ENCODE assay signal across 9 cellular contexts in genomic region chr7:155918720-155919399, GRCh38.
DNase-seq lines count a peak whose midpoint lies in the region; ATAC-seq and TF ChIP-seq lines count a peak whose summit lies in the region.
"Had no signal": no experiment of that assay in that cellular context is flagged by ENCODE, and none has a peak within 500 bp of the region (broad histone marks: within the 10 kb centered on the region; RNA-seq: fewer than 3 reads in every experiment).

No MANE protein-coding gene starts in this region.

- H2BK12ac ChIP-seq in trophoblast cell (ENCODE audit: low read length), result no peak overlapping the region

- RAD21 ChIA-PET in HCT116 (lab: Charles Lee; ENCODE audit: low non-redundant PET in 1 of 2, low total read pairs in 2 of 2, uncharacterized antibody in 2 of 2, unreplicated experiment in 2 of 2), result interaction anchor here in 1 of 2 experiments (0.6 kb wide), 1 partner anchor 97 kb away, joined by 4 read pairs; no protein-coding TSS in a partner anchor

- CTCF ChIA-PET in HCT116 (lab: Charles Lee), result no interaction called here
- CTCF ChIA-PET in SK-N-SH (lab: Yijun Ruan, JAX), result interaction anchor here (0.6 kb wide), 1 partner anchor 106 kb away, joined by 3 read pairs; the partner anchor contains the start of gene SHH

- H3K27me3 ChIP-seq in HCT116 (ENCODE audit: insufficient read depth, low read length) (no peaks in the 10 kb centered on the region; the same call in 1 of the 2 replicates), SK-N-SH (ENCODE audit: insufficient read depth) (peaks cover 63% of the 10 kb centered on the region; the same call in 1 of the 2 replicates), foreskin keratinocyte (no peaks in the 10 kb centered on the region), trophoblast cell (ENCODE audit: insufficient read depth, low read length) (no peaks in the 10 kb centered on the region)

- no peak overlapping the region for H2AFZ ChIP-seq in HCT116 (ENCODE audit: low read depth, low read length, poor library complexity, severe bottlenecking)
- peak overlapping the region; percentile 57; the same call in 1 of the 2 replicates for H2AFZ ChIP-seq in SK-N-SH (ENCODE audit: low read depth)
- H2AFZ ChIP-seq in trophoblast cell (ENCODE audit: insufficient read depth, low read length, poor library complexity), result no peak overlapping the region

- H4K20me1 ChIP-seq in HCT116 (ENCODE audit: insufficient read depth) (no peaks in the 10 kb centered on the region), SK-N-SH (ENCODE audit: insufficient read depth) (no peaks in the 10 kb centered on the region)

- H3F3A ChIP-seq in SK-N-SH (replicated peaks; ENCODE audit: insufficient read depth), result no peaks in the 10 kb centered on the region

- no peak overlapping the region for H3K18ac ChIP-seq in trophoblast cell (ENCODE audit: low read length)

- POLR2A ChIA-PET in HCT116 (lab: Charles Lee), result interaction anchor here (0.9 kb wide), 1 partner anchor 10 kb away, joined by 3 read pairs; no protein-coding TSS in a partner anchor
- POLR2A ChIA-PET in SK-N-SH (lab: Yijun Ruan, JAX), result no interaction called here

- BruUV-seq in HCT116 (replicated peaks; lab: Mats Ljungman, UMichigan), result no TSS peak

- H3K23ac ChIP-seq in trophoblast cell (ENCODE audit: low read length), result no peak overlapping the region

- H3K4me2 ChIP-seq in HCT116 (ENCODE audit: low read length), result peak overlapping the region; percentile 34
- peak overlapping the region; percentile 31; the same call in 1 of the 2 replicates for H3K4me2 ChIP-seq in SK-N-SH
- no peak overlapping the region for H3K4me2 ChIP-seq in trophoblast cell (ENCODE audit: low read length)

- H3K4me3 ChIP-seq in HCT116 (replicated peaks in 1 of 2; ENCODE audit: low read depth in 1 of 2, low read length in 2 of 2) (no peak overlapping the region), SK-N-SH (ENCODE audit: low read depth in 2 of 2, low read length in 1 of 2) (no peak overlapping the region), trophoblast cell (ENCODE audit: low read depth, low read length) (no peak overlapping the region)

- intact Hi-C loops in HCT116 (cut with micrococcal nuclease), result no loop called here

- ATAC-seq in HCT116 (peak; percentile 66), foreskin keratinocyte (peak; percentile 86), HG03457 (IDR thresholded peaks at IDR 0.05; ENCODE audit: unreplicated experiment) (no peak)

- H3K4ac ChIP-seq in trophoblast cell (ENCODE audit: low read depth, low read length), result no peak overlapping the region

- H3K9me2 ChIP-seq in HCT116 (ENCODE audit: insufficient read depth) (no peaks in the 10 kb centered on the region), SK-N-SH (no peaks in the 10 kb centered on the region)

- H4K91ac ChIP-seq in trophoblast cell (ENCODE audit: low read depth, low read length), result no peak overlapping the region

- WGBS in SK-N-SH (ENCODE audit: low lambda C conversion rate), result 12% methylated on average over 14 of the region's 14 CpGs
- WGBS in trophoblast cell (ENCODE audit: extremely low coverage, insufficient coverage, insufficient read length), result no CpG with 5 or more reads among the region's 14 CpGs

- H4K12ac ChIP-seq in trophoblast cell (ENCODE audit: low read depth, low read length), result no peak overlapping the region

- H3K27ac ChIP-seq in HCT116 (ENCODE audit: low read depth, low read length) (no peak overlapping the region; the same call in 1 of the 2 replicates), SK-N-SH (ENCODE audit: low read depth in 2 of 2, low read length in 1 of 2) (no peak overlapping the region), foreskin keratinocyte (no peak overlapping the region), trophoblast cell (ENCODE audit: low read depth, low read length) (no peak overlapping the region)

- DNase-seq in HCT116 (ENCODE audit: low read depth, low spot score) (peak; percentile 60), SK-N-SH (no peak), foreskin keratinocyte (peak; percentile 83 to 93), trophoblast cell (peak; percentile 86 to 89), middle frontal gyrus (ENCODE audit: extremely low spot score, low spot score) (no peak)
- no peak for DNase-seq in stimulated activated CD4-positive, alpha-beta T cell treated with anti-CD3 and anti-CD28 coated beads, Interleukin-4, amount 100 ng/mL, for 24 hours
- no peak for DNase-seq in activated T-cell treated with anti-CD3 and anti-CD28 coated beads, Interleukin-2, amount 50 U/mL, for 1 hour
- DNase-seq: NCI-H446 treated with DMSO at 0.1 percent for 48 hours had no signal

- TF ChIP-seq RAD21 in HCT116 (IDR thresholded peaks at IDR 0.05; ENCODE audit: low read depth) (peak; percentile 29), SK-N-SH (IDR thresholded peaks at IDR 0.05; ENCODE audit: low read length) (no peak)

- TF ChIP-seq EP300 in SK-N-SH (IDR thresholded peaks at IDR 0.05; ENCODE audit: borderline replicate concordance in 1 of 2, low read depth in 1 of 2, low read length in 1 of 2), result peak in 1 of 2 experiments; percentile 44; a peak in 1 of 4 replicates

- H4K8ac ChIP-seq in trophoblast cell (ENCODE audit: low read depth, low read length), result no peak overlapping the region

- TF ChIP-seq CTCF in HCT116 (IDR thresholded peaks at IDR 0.05 in 2 of 3, conservative IDR thresholded peaks at IDR 0.05 in 1 of 3; ENCODE audit: borderline replicate concordance in 1 of 3, insufficient read depth in 1 of 3, low read depth in 2 of 3, low read length in 2 of 3) (no peak), SK-N-SH (IDR thresholded peaks at IDR 0.05) (no peak), foreskin keratinocyte (conservative IDR thresholded peaks at IDR 0.05) (no peak)

- H3K9ac ChIP-seq in HCT116 (ENCODE audit: low read length), result peak overlapping the region; percentile 16; the same call in 1 of the 2 replicates
- H3K9ac ChIP-seq in SK-N-SH, result no peak overlapping the region
- no peak overlapping the region for H3K9ac ChIP-seq in trophoblast cell (ENCODE audit: low read length)

- H2BK120ac ChIP-seq in trophoblast cell (ENCODE audit: insufficient read depth, low read length, poor library complexity), result no peak overlapping the region

- peaks cover 4% of the 10 kb centered on the region for H3K79me1 ChIP-seq in trophoblast cell (ENCODE audit: low read length)

- H3K14ac ChIP-seq in trophoblast cell (ENCODE audit: low read length), result no peak overlapping the region

- no peak overlapping the region for H2BK5ac ChIP-seq in trophoblast cell (ENCODE audit: low read depth, low read length, poor library complexity)

- H3K4me1 ChIP-seq in HCT116 (ENCODE audit: control insufficient read depth in 1 of 2, insufficient read depth in 2 of 2, low read length in 2 of 2) (peaks cover 35 to 53% of the 10 kb centered on the region in 2 experiments), SK-N-SH (ENCODE audit: control insufficient read depth in 1 of 2, insufficient read depth in 2 of 2, low read depth in 1 of 2, low read length in 1 of 2) (peaks cover 0 to 5% of the 10 kb centered on the region in 2 experiments; a peak in 1 of 4 replicates), foreskin keratinocyte (peaks cover 3% of the 10 kb centered on the region), trophoblast cell (ENCODE audit: control insufficient read depth in 1 of 2, insufficient read depth in 2 of 2, low read length in 2 of 2) (peaks cover 18 to 19% of the 10 kb centered on the region in 2 experiments)

- H3K36me3 ChIP-seq in HCT116 (ENCODE audit: control insufficient read depth in 1 of 2, insufficient read depth in 2 of 2, low read length in 2 of 2) (no peaks in the 10 kb centered on the region), SK-N-SH (replicated peaks in 1 of 2; ENCODE audit: control insufficient read depth in 1 of 2, insufficient read depth in 2 of 2, low read length in 1 of 2) (no peaks in the 10 kb centered on the region), trophoblast cell (ENCODE audit: control insufficient read depth in 1 of 2, insufficient read depth in 2 of 2, low read length in 2 of 2) (no peaks in the 10 kb centered on the region)

- H3K9me3 ChIP-seq in HCT116 (ENCODE audit: control insufficient read depth in 1 of 2, insufficient read depth in 1 of 2, low read depth in 1 of 2, low read length in 2 of 2) (no peaks in the 10 kb centered on the region), SK-N-SH (no peaks in the 10 kb centered on the region), trophoblast cell (ENCODE audit: insufficient read depth, low read depth, low read length) (peaks cover 11% of the 10 kb centered on the region)

- no peak overlapping the region for H2AK5ac ChIP-seq in trophoblast cell (ENCODE audit: low read length)

- no peak for TF ChIP-seq POLR2A in HCT116 (IDR thresholded peaks at IDR 0.05; ENCODE audit: borderline replicate concordance, extremely low read depth, insufficient read depth, insufficient read length)

- H3K79me2 ChIP-seq in HCT116 (ENCODE audit: insufficient read depth, low read length) (no peaks in the 10 kb centered on the region), SK-N-SH (ENCODE audit: insufficient read depth) (no peaks in the 10 kb centered on the region), trophoblast cell (ENCODE audit: control insufficient read depth, insufficient read depth, low read length, poor library complexity) (no peaks in the 10 kb centered on the region)

TF ChIP-seq in HCT116, 20 proteins besides CTCF, POLR2A, EP300 and RAD21 (continues in another document):
- TF ChIP-seq JUND (IDR thresholded peaks at IDR 0.05) (peak; percentile 83), CEBPB (IDR thresholded peaks at IDR 0.05; ENCODE audit: low read depth) (no peak; the same call in 1 of the 2 replicates), SP1 (IDR thresholded peaks at IDR 0.05; ENCODE audit: low read depth) (peak; percentile 85)

TF ChIP-seq in SK-N-SH, 30 proteins besides CTCF, POLR2A, EP300 and RAD21 (continues in another document):
- TF ChIP-seq SMC3 (IDR thresholded peaks at IDR 0.05; ENCODE audit: low read depth, low read length) (no peak), ELF1 (IDR thresholded peaks at IDR 0.05) (no peak), GABPA (IDR thresholded peaks at IDR 0.05; ENCODE audit: low read depth) (no peak), JUND (IDR thresholded peaks at IDR 0.05) (peak; percentile 62), PBX3 (IDR thresholded peaks at IDR 0.05) (peak; percentile 23; the same call in 1 of the 2 replicates), MAX (IDR thresholded peaks at IDR 0.05; ENCODE audit: low read depth) (peak; percentile 98), FOXM1 (IDR thresholded peaks at IDR 0.05; ENCODE audit: low read depth) (no peak)

Comparison
In these comparisons a context has a peak if more than half of its experiments do, and no peak if none do; other contexts are left out.
1. DNase-seq: peak in HCT116 (single experiment), foreskin keratinocyte (2 of 2) and trophoblast cell (2 of 2); none in SK-N-SH (single experiment), stimulated activated CD4-positive, alpha-beta T cell treated with anti-CD3 and anti-CD28 coated beads, Interleukin-4, amount 100 ng/mL, for 24 hours (single experiment), activated T-cell treated with anti-CD3 and anti-CD28 coated beads, Interleukin-2, amount 50 U/mL, for 1 hour (single experiment) and middle frontal gyrus (single experiment).
2. Of the 11 proteins assayed by ChIP-seq in both SK-N-SH and HCT116: peak only in SK-N-SH: none; only in HCT116: POLR2AphosphoS5 and RAD21; in both: JUND, MAX and ZBTB33; in neither: 6.